22 cellular contexts compared by ENCODE assay signal in genomic region chr20:34949120-34949519, GRCh38. TPM values are rescaled to one million over a fixed set of nuclear protein-coding genes. Genes with fewer than 3 reads are reported as not detected.
"Had no signal": no experiment of that assay in that cellular context is flagged by ENCODE, and none has a peak within 500 bp of the region (broad histone marks: within the 10 kb centered on the region; RNA-seq: fewer than 3 reads in every experiment).

No MANE protein-coding gene starts in this region.

- DNase-seq: activated CD4-positive, alpha-beta T cell treated with anti-CD3 and anti-CD28 coated beads, Interleukin-2, amount 10 ng/mL, durations not matched to agents 24 days and 14 days; activated CD8-positive, alpha-beta memory T cell treated with anti-CD3 and anti-CD28 coated beads, Interleukin-2, amount 10 ng/mL, durations not matched to agents 7 days and 5 days; activated CD8-positive, alpha-beta T cell treated with anti-CD3 and anti-CD28 coated beads for 36 hours; activated gamma-delta T cell treated with Interleukin-2 at 50 U/mL for 16 hours; activated T-cell treated with anti-CD3 and anti-CD28 coated beads for 4 hours; adrenal gland; heart right ventricle; islet precursor cell; midbrain; nephron progenitor cell; pancreas; right cardiac atrium; stimulated activated CD4-positive, alpha-beta T cell treated with anti-CD3 and anti-CD28 coated beads, Interleukin-1b, Interleukin-23, amount 100 ng/mL, for 48 hours; T-cell; uterus had no signal

- H3K4me3 ChIP-seq: adrenal gland, ascending aorta, coronary artery, heart right ventricle, pancreas, suprapubic skin, tibial nerve, uterus had no signal

- ATAC-seq: activated CD4-positive, CD25-positive, alpha-beta regulatory T cell treated with anti-CD3 and anti-CD28 coated beads, Interleukin-2, amount 50 U/mL, for 24 hours; activated CD8-positive, alpha-beta memory T cell treated with anti-CD3 and anti-CD28 coated beads, Interleukin-2, amount 10 ng/mL, durations not matched to agents 7 days and 5 days; activated CD8-positive, alpha-beta T cell treated with anti-CD3 and anti-CD28 coated beads for 36 hours; heart right ventricle; pancreas; right cardiac atrium; T-cell had no signal

- H3K4me1 ChIP-seq: ascending aorta, pancreas, tibial nerve, uterus had no signal

- H3K27me3 ChIP-seq: adrenal gland, ascending aorta, heart right ventricle, pancreas, suprapubic skin, tibial nerve, uterus had no signal

- H3K36me3 ChIP-seq: pancreas, uterus had no signal

- H3K27ac ChIP-seq: ascending aorta, coronary artery, heart right ventricle, pancreas, suprapubic skin, tibial nerve, uterus, VCaP had no signal

- H3K9me3 ChIP-seq: adrenal gland, ascending aorta, heart right ventricle, pancreas, suprapubic skin, tibial nerve, uterus had no signal

RNA-seq across cellular contexts. Expression of gene MYH7B, which starts 6.5 kb away (rescaled TPM):
- total RNA-seq: fibroblast of villous mesenchyme had no signal
